ENCODE assay signal across 11 cellular contexts in genomic region chr13:45833663-45834062, GRCh38. TPM values are rescaled to one million over a fixed set of nuclear protein-coding genes. Genes with fewer than 3 reads are reported as not detected.
A peak's percentile ranks its signal among the peaks of the same experiment; 100 is the strongest.
DNase-seq lines count a peak whose midpoint lies in the region; ATAC-seq and TF ChIP-seq lines count a peak whose summit lies in the region.
"Had no signal": no experiment of that assay in that cellular context is flagged by ENCODE, and none has a peak within 500 bp of the region (broad histone marks: within the 10 kb centered on the region; RNA-seq: fewer than 3 reads in every experiment).

No MANE protein-coding gene starts in this region.

- intact Hi-C loops in Right ventricle myocardium superior (cut with DNase I): no loop called here
- intact Hi-C loops in right cardiac atrium (cut with DNase I): no loop called here

- no peaks in the 10 kb centered on the region for H3K9me3 ChIP-seq in right atrium auricular region
- no peaks in the 10 kb centered on the region for H3K9me3 ChIP-seq in right cardiac atrium (ENCODE audit: control insufficient read depth, low read length)
- H3K9me3 ChIP-seq: ascending aorta, BE2C, vagina had no signal

- TF ChIP-seq CTCF in right atrium auricular region (IDR thresholded peaks at IDR 0.05): no peak

- DNase-seq in Right ventricle myocardium superior (peak; percentile 61), right atrium auricular region (ENCODE audit: low spot score) (no peak), amniotic epithelial cell (ENCODE audit: low read depth) (peak; percentile 82), right cardiac atrium (peak in 1 of 3 donors; percentile 57), NCI-H526 (lab: John Stamatoyannopoulos, UW) (no peak)
- DNase-seq in activated CD4-positive, CD25-positive, alpha-beta regulatory T cell (lab: John Stamatoyannopoulos, UW): no peak
- DNase-seq: BE2C had no signal

- no peaks in the 10 kb centered on the region for H3K27me3 ChIP-seq in right atrium auricular region
- H3K27me3 ChIP-seq in right cardiac atrium (ENCODE audit: control insufficient read depth, insufficient read depth): no peaks in the 10 kb centered on the region
- H3K27me3 ChIP-seq: ascending aorta, BE2C, vagina had no signal

- no peaks in the 10 kb centered on the region for H3K36me3 ChIP-seq in right atrium auricular region
- H3K36me3 ChIP-seq: ascending aorta, BE2C, vagina had no signal

- H3K27ac ChIP-seq in right atrium auricular region (no peak overlapping the region), right cardiac atrium (ENCODE audit: low read length) (no peak overlapping the region)
- H3K27ac ChIP-seq: ascending aorta, vagina had no signal

- H3K4me3 ChIP-seq in right atrium auricular region: no peak overlapping the region
- no peak overlapping the region for H3K4me3 ChIP-seq in right cardiac atrium (ENCODE audit: low read length)
- H3K4me3 ChIP-seq: ascending aorta, vagina had no signal

- H3K4me1 ChIP-seq in right atrium auricular region (peaks cover 0 to 10% of the 10 kb centered on the region in 2 donors), right cardiac atrium (ENCODE audit: control insufficient read depth, insufficient read depth, low read length) (no peaks in the 10 kb centered on the region)
- H3K4me1 ChIP-seq: ascending aorta, BE2C had no signal

- ATAC-seq in Right ventricle myocardium superior (ENCODE audit: poor library complexity) (peak; percentile 91), right cardiac atrium (peak; percentile 64 to 77), HG02840 (IDR thresholded peaks at IDR 0.05; ENCODE audit: low FRiP score, unreplicated experiment) (no peak), GM21529 (IDR thresholded peaks at IDR 0.05; ENCODE audit: unreplicated experiment) (no peak)

- WGBS in right cardiac atrium: 55% methylated on average over 3 of the region's 3 CpGs

RNA-seq across cellular contexts. Expression of gene SIAH3, which starts 17.9 kb away (rescaled TPM):
- total RNA-seq in Right ventricle myocardium superior (not detected), right atrium auricular region (not detected), right cardiac atrium (not detected)
- polyA plus RNA-seq in right cardiac atrium: not detected
- total RNA-seq: ascending aorta, vagina had no signal

Comparison
In these comparisons a context has a peak if more than half of its experiments do, and no peak if none do; other contexts are left out.
1. DNase-seq: peak in Right ventricle myocardium superior (single experiment) and amniotic epithelial cell (single experiment); none in right atrium auricular region (single experiment), NCI-H526 (0 of 2) and activated CD4-positive, CD25-positive, alpha-beta regulatory T cell (0 of 4).
2. ATAC-seq: peak in Right ventricle myocardium superior (single experiment) and right cardiac atrium (2 of 2); none in HG02840 (single experiment) and GM21529 (single experiment).